In the genomic region with DNA sequence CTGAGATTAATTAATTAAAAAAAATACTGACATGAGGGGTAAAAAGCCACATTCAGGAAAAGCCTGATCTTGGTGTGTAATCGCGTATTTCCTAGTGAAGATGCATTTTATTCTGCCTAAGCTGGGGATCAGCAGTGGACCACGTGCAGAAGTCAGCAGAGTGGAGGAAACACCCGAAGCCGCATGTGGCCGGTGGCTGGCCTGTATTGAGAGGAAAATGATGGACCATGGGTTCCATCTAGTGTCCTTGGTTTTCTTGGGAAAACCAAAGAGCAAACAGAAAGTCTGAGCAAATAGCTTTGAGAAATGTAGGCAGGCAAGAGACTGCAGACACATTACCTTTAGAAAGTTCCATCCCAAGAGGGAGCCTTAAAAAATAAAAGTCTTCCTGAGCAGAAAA, we compare ENCODE assay signal across 20 cellular contexts. TPM values are rescaled to one million over a fixed set of nuclear protein-coding genes. Genes with fewer than 3 reads are reported as not detected.
DNase-seq lines count a peak whose midpoint lies in the region; ATAC-seq and TF ChIP-seq lines count a peak whose summit lies in the region.
"Had no signal": no experiment of that assay in that cellular context is flagged by ENCODE, and none has a peak within 500 bp of the region (broad histone marks: within the 10 kb centered on the region; RNA-seq: fewer than 3 reads in every experiment).

No MANE protein-coding gene starts in this region.

- intact Hi-C loops in left lung (cut with DNase I) = no loop called here

- peaks cover 0 to 43% of the 10 kb centered on the region in 2 donors for H3K27me3 ChIP-seq in left lung
- H3K27me3 ChIP-seq: gastrocnemius medialis, sigmoid colon had no signal

- ATAC-seq in left lung = peak; percentile 30
- ATAC-seq in HG02588 (IDR thresholded peaks at IDR 0.05; ENCODE audit: unreplicated experiment) = no peak
- ATAC-seq in GM21723 (IDR thresholded peaks at IDR 0.05; ENCODE audit: unreplicated experiment) = no peak
- ATAC-seq: activated CD8-positive, alpha-beta T cell treated with anti-CD3 and anti-CD28 coated beads for 36 hours; CD8-positive, alpha-beta T cell; gastrocnemius medialis had no signal

- H3K36me3 ChIP-seq in left lung = no peaks in the 10 kb centered on the region
- H3K36me3 ChIP-seq: gastrocnemius medialis, left ventricle myocardium inferior, neutrophil, sigmoid colon had no signal

- TF ChIP-seq CTCF in astrocyte of the spinal cord (IDR thresholded peaks at IDR 0.05; ENCODE audit: low read depth, low read length) (no peak), left lung (IDR thresholded peaks at IDR 0.05) (no peak)

- no peak overlapping the region for H3K27ac ChIP-seq in left lung
- H3K27ac ChIP-seq: epithelial cell of prostate, gastrocnemius medialis, left ventricle myocardium inferior, neutrophil, sigmoid colon had no signal

- DNase-seq in COLO668 (lab: John Stamatoyannopoulos, UW; ENCODE audit: unreplicated experiment) (peak; percentile 34), H4 (ENCODE audit: low spot score) (peak; percentile 4), astrocyte of the spinal cord (ENCODE audit: low read depth, low spot score) (peak; percentile 10), left lung (no peak), nucleus accumbens (lab: John Stamatoyannopoulos, UW) (no peak), GM19238 (ENCODE audit: insufficient read length, low spot score) (no peak)
- DNase-seq: activated CD8-positive, alpha-beta T cell treated with anti-CD3 and anti-CD28 coated beads for 36 hours; activated T-cell treated with anti-CD3 and anti-CD28 coated beads, Interleukin-2, amount 50 U/mL, for 48 hours; CD8-positive, alpha-beta T cell; gastrocnemius medialis; left ventricle myocardium inferior; NCI-H146; NCI-H345; sigmoid colon; stimulated activated CD4-positive, alpha-beta T cell treated with anti-CD3 and anti-CD28 coated beads, Interleukin-2, amount 100 ng/mL, for 24 hours; trophoblast cell had no signal

- H3K9me3 ChIP-seq in left lung = no peaks in the 10 kb centered on the region
- H3K9me3 ChIP-seq: gastrocnemius medialis, left ventricle myocardium inferior, neutrophil, sigmoid colon had no signal

- H3K4me1 ChIP-seq in left lung = no peaks in the 10 kb centered on the region
- H3K4me1 ChIP-seq: gastrocnemius medialis, left ventricle myocardium inferior, sigmoid colon had no signal

- H3K4me3 ChIP-seq in astrocyte of the spinal cord (ENCODE audit: low read depth, low read length) (no peak overlapping the region), left lung (no peak overlapping the region)
- H3K4me3 ChIP-seq: gastrocnemius medialis, left ventricle myocardium inferior, sigmoid colon had no signal

- in situ Hi-C loops in astrocyte of the spinal cord (cut with HindIII; ENCODE audit: low sequenced_read_pairs) = no loop called here

RNA-seq across cellular contexts. Expression of gene SHISA2, which starts 23.7 kb away (rescaled TPM):
- not detected in 2 replicates for total RNA-seq in H4 (2014; rRNA removed; shearing (Covaris generic))
- 10 to 100 TPM; 12.0 to 19.9 TPM for total RNA-seq in left lung

Comparison
In these comparisons a context has a peak if more than half of its experiments do, and no peak if none do; other contexts are left out.
1. DNase-seq: peak in COLO668 (single experiment), H4 (single experiment) and astrocyte of the spinal cord (single experiment); none in left lung (0 of 2), nucleus accumbens (0 of 56) and GM19238 (single experiment).
2. RNA of gene SHISA2, which starts 23.7 kb away (total RNA-seq): 12.0 to 19.9 TPM in left lung; not detected in H4; every median in the first group is over 10 times any median in the second.